Comparison of ENCODE assay signal across 21 cellular contexts in the genomic region with DNA sequence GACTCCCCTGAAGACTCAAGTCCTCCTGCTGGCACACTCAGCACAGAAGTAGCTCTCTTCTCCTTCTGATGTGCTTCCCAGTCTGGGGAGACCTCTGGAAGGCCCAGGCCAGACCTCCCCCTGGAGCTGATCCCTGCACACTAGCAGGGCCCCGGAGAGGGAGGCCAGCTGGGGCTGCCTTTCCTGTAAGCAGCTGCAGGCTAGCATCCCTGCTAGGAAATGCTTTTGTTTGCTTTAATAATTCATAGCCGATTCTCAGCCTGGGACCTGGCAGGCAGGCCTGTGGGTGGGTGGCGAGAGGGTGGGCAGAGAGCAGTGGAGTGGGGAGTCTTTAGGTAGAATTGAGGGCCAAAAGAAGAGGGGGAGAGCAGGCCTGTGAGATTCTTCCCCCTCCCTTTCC. TPM values are rescaled to one million over a fixed set of nuclear protein-coding genes. Genes with fewer than 3 reads are reported as not detected.
DNase-seq lines count a peak whose midpoint lies in the region; ATAC-seq and TF ChIP-seq lines count a peak whose summit lies in the region.
"Had no signal": no experiment of that assay in that cellular context is flagged by ENCODE, and none has a peak within 500 bp of the region (broad histone marks: within the 10 kb centered on the region; RNA-seq: fewer than 3 reads in every experiment).

No MANE protein-coding gene starts in this region.

- POLR2A ChIA-PET in activated CD4-positive, alpha-beta memory T cell treated with anti-CD3 and anti-CD28 coated beads, Interleukin-2, amount 10 ng/mL, durations not matched to agents 7 days and 5 days (lab: Charles Lee): no interaction called here
- POLR2A ChIA-PET in activated CD4-positive, alpha-beta memory T cell treated with anti-CD3 and anti-CD28 coated beads for 36 hours (lab: Charles Lee): no interaction called here
- POLR2A ChIA-PET in CD4-positive, alpha-beta T cell (lab: Charles Lee): no interaction called here

- no peak for ATAC-seq in CD4-positive, alpha-beta T cell (ENCODE audit: poor library complexity)
- ATAC-seq: HCT116, right lobe of liver, Right ventricle myocardium inferior, T-cell had no signal

- no peaks in the 10 kb centered on the region for H4K20me1 ChIP-seq in MM.1S (ENCODE audit: insufficient read depth, low read length)

- CTCF ChIA-PET in activated CD4-positive, alpha-beta memory T cell treated with anti-CD3 and anti-CD28 coated beads, Interleukin-2, amount 10 ng/mL, durations not matched to agents 7 days and 5 days (lab: Charles Lee): no interaction called here
- CTCF ChIA-PET in activated CD4-positive, alpha-beta memory T cell treated with anti-CD3 and anti-CD28 coated beads for 36 hours (lab: Charles Lee): interaction anchor here (1.0 kb wide), 1 partner anchor 10 kb away, joined by 3 read pairs; no protein-coding TSS in a partner anchor
- CTCF ChIA-PET in CD4-positive, alpha-beta T cell (lab: Charles Lee): no interaction called here

- no peak overlapping the region for H3K4me3 ChIP-seq in MM.1S (ENCODE audit: low read length)
- H3K4me3 ChIP-seq: right lobe of liver had no signal

- TF ChIP-seq CTCF in MM.1S (IDR thresholded peaks at IDR 0.05; ENCODE audit: low read length): no peak
- TF ChIP-seq CTCF in CD4-positive, alpha-beta T cell (IDR thresholded peaks at IDR 0.05): no peak

- intact Hi-C loops in activated CD4-positive, alpha-beta memory T cell treated with anti-CD3 and anti-CD28 coated beads for 36 hours (cut with micrococcal nuclease): no loop called here
- intact Hi-C loops in CD4-positive, alpha-beta T cell (cut with DNase I, micrococcal nuclease): no loop called here

- H3K9ac ChIP-seq in MM.1S (ENCODE audit: low read length): no peak overlapping the region

- no peaks in the 10 kb centered on the region for H3K79me2 ChIP-seq in MM.1S (ENCODE audit: low read length)

- H3F3A ChIP-seq in MM.1S (ENCODE audit: insufficient read depth, low read length): no peaks in the 10 kb centered on the region

- H3K4me3 Mint-ChIP-seq in activated CD4-positive, alpha-beta memory T cell treated with anti-CD3 and anti-CD28 coated beads, Interleukin-2, amount 10 ng/mL, durations not matched to agents 7 days and 5 days: no peak overlapping the region
- H3K4me3 Mint-ChIP-seq in activated CD4-positive, alpha-beta memory T cell treated with anti-CD3 and anti-CD28 coated beads for 36 hours: no peak overlapping the region
- no peak overlapping the region for H3K4me3 Mint-ChIP-seq in CD4-positive, alpha-beta T cell
- H3K4me3 Mint-ChIP-seq: activated CD4-positive, alpha-beta T cell treated with anti-CD3 and anti-CD28 coated beads, Interleukin-2, amount 10 ng/mL, durations not matched to agents 24 days and 14 days; T-cell had no signal

- H3K36me3 Mint-ChIP-seq in activated CD4-positive, alpha-beta memory T cell treated with anti-CD3 and anti-CD28 coated beads, Interleukin-2, amount 10 ng/mL, durations not matched to agents 7 days and 5 days (ENCODE audit: low read depth): no peaks in the 10 kb centered on the region
- H3K36me3 Mint-ChIP-seq in activated CD4-positive, alpha-beta memory T cell treated with anti-CD3 and anti-CD28 coated beads for 36 hours: no peaks in the 10 kb centered on the region
- no peaks in the 10 kb centered on the region for H3K36me3 Mint-ChIP-seq in CD4-positive, alpha-beta T cell (ENCODE audit: low read depth)
- H3K36me3 Mint-ChIP-seq: T-cell had no signal

- no peak overlapping the region for H3K27ac Mint-ChIP-seq in activated CD4-positive, alpha-beta memory T cell treated with anti-CD3 and anti-CD28 coated beads, Interleukin-2, amount 10 ng/mL, durations not matched to agents 7 days and 5 days
- H3K27ac Mint-ChIP-seq in activated CD4-positive, alpha-beta memory T cell treated with anti-CD3 and anti-CD28 coated beads for 36 hours: no peak overlapping the region
- H3K27ac Mint-ChIP-seq in CD4-positive, alpha-beta T cell: no peak overlapping the region
- H3K27ac Mint-ChIP-seq: activated CD4-positive, alpha-beta T cell treated with anti-CD3 and anti-CD28 coated beads, Interleukin-2, amount 10 ng/mL, durations not matched to agents 24 days and 14 days; T-cell had no signal

- no peaks in the 10 kb centered on the region for H3K9me2 ChIP-seq in MM.1S (replicated peaks; ENCODE audit: insufficient read depth, low read length)

- H3K27me3 ChIP-seq in MM.1S (replicated peaks; ENCODE audit: insufficient read depth, low read length): no peaks in the 10 kb centered on the region
- H3K27me3 ChIP-seq in CD4-positive, alpha-beta T cell (ENCODE audit: control insufficient read depth, insufficient read depth, low read length): peaks cover 26% of the 10 kb centered on the region

- H3K27me3 Mint-ChIP-seq in activated CD4-positive, alpha-beta memory T cell treated with anti-CD3 and anti-CD28 coated beads, Interleukin-2, amount 10 ng/mL, durations not matched to agents 7 days and 5 days: peaks cover 36% of the 10 kb centered on the region
- peaks cover 32% of the 10 kb centered on the region for H3K27me3 Mint-ChIP-seq in activated CD4-positive, alpha-beta memory T cell treated with anti-CD3 and anti-CD28 coated beads for 36 hours
- H3K27me3 Mint-ChIP-seq in CD4-positive, alpha-beta T cell: peaks cover 48% of the 10 kb centered on the region

- no peaks in the 10 kb centered on the region for H3K36me3 ChIP-seq in MM.1S (replicated peaks; ENCODE audit: insufficient read depth, low read length)
- H3K36me3 ChIP-seq: brain microvascular endothelial cell, right lobe of liver had no signal

- H3K9me3 ChIP-seq in MM.1S (replicated peaks; ENCODE audit: insufficient read depth, low read length): no peaks in the 10 kb centered on the region
- no peaks in the 10 kb centered on the region for H3K9me3 ChIP-seq in CD4-positive, alpha-beta T cell (ENCODE audit: control insufficient read depth, low read length)
- H3K9me3 ChIP-seq: right lobe of liver had no signal

- H3K4me2 ChIP-seq in MM.1S (ENCODE audit: low read depth, low read length): no peak overlapping the region

- no peaks in the 10 kb centered on the region for H3K9me3 Mint-ChIP-seq in activated CD4-positive, alpha-beta memory T cell treated with anti-CD3 and anti-CD28 coated beads, Interleukin-2, amount 10 ng/mL, durations not matched to agents 7 days and 5 days
- H3K9me3 Mint-ChIP-seq in activated CD4-positive, alpha-beta memory T cell treated with anti-CD3 and anti-CD28 coated beads for 36 hours: no peaks in the 10 kb centered on the region
- H3K9me3 Mint-ChIP-seq in CD4-positive, alpha-beta T cell: no peaks in the 10 kb centered on the region
- H3K9me3 Mint-ChIP-seq: activated CD4-positive, alpha-beta T cell treated with anti-CD3 and anti-CD28 coated beads, Interleukin-2, amount 10 ng/mL, durations not matched to agents 24 days and 14 days; T-cell had no signal

- DNase-seq in activated CD4-positive, alpha-beta memory T cell treated with anti-CD3 and anti-CD28 coated beads, Interleukin-2, amount 10 ng/mL, durations not matched to agents 7 days and 5 days: peak; percentile 9
- DNase-seq in activated CD4-positive, alpha-beta memory T cell treated with anti-CD3 and anti-CD28 coated beads for 36 hours: no peak
- DNase-seq in SHP77 treated with DMSO at 0.1 percent for 48 hours (lab: John Stamatoyannopoulos, UW) (peak; percentile 65), left kidney (ENCODE audit: low read depth, low spot score) (peak; percentile 36), ureter (ENCODE audit: low spot score) (peak; percentile 26), MM.1S (no peak)
- no peak for DNase-seq in activated CD4-positive, alpha-beta T cell treated with anti-CD3 and anti-CD28 coated beads for 4 hours
- DNase-seq in CD4-positive, alpha-beta T cell: no peak
- DNase-seq: activated CD4-positive, alpha-beta T cell treated with anti-CD3 and anti-CD28 coated beads, Interleukin-2, amount 10 ng/mL, durations not matched to agents 24 days and 14 days; activated gamma-delta T cell treated with Interleukin-2 at 50 U/mL for 16 hours; activated T-cell treated with anti-CD3 and anti-CD28 coated beads for 4 hours; brain microvascular endothelial cell; cortex of kidney; KBM-7; mesendoderm; NCI-H187; right lobe of liver; substantia nigra; T-cell had no signal

- H3K27ac ChIP-seq in MM.1S (ENCODE audit: low read length): no peak overlapping the region
- no peak overlapping the region for H3K27ac ChIP-seq in CD4-positive, alpha-beta T cell (ENCODE audit: low read depth, low read length)
- H3K27ac ChIP-seq: brain microvascular endothelial cell, right lobe of liver had no signal

- H2AFZ ChIP-seq in MM.1S (ENCODE audit: low read length): no peak overlapping the region

- no peaks in the 10 kb centered on the region for H3K4me1 ChIP-seq in MM.1S (ENCODE audit: low read length)
- H3K4me1 ChIP-seq: right lobe of liver had no signal

- H3K4me1 Mint-ChIP-seq in activated CD4-positive, alpha-beta memory T cell treated with anti-CD3 and anti-CD28 coated beads, Interleukin-2, amount 10 ng/mL, durations not matched to agents 7 days and 5 days: no peaks in the 10 kb centered on the region
- no peaks in the 10 kb centered on the region for H3K4me1 Mint-ChIP-seq in activated CD4-positive, alpha-beta memory T cell treated with anti-CD3 and anti-CD28 coated beads for 36 hours (ENCODE audit: low read depth)
- peaks cover 4% of the 10 kb centered on the region for H3K4me1 Mint-ChIP-seq in CD4-positive, alpha-beta T cell (ENCODE audit: low read depth)

RNA-seq across cellular contexts. Expression of gene EBF4, which starts 5.2 kb away (rescaled TPM):
- total RNA-seq in activated CD4-positive, alpha-beta memory T cell treated with anti-CD3 and anti-CD28 coated beads, Interleukin-2, amount 10 ng/mL, durations not matched to agents 7 days and 5 days: 1 to 10 TPM; 2.7 to 2.9 TPM
- total RNA-seq in activated CD4-positive, alpha-beta memory T cell treated with anti-CD3 and anti-CD28 coated beads for 36 hours: 1 to 10 TPM; 5.9 to 6.6 TPM
- total RNA-seq in ureter: 30.3 TPM
- 1 to 10 TPM; 4.2 to 5.1 TPM for total RNA-seq in CD4-positive, alpha-beta T cell

RNA-seq across cellular contexts. Expression of gene IDH3B, which starts 33.8 kb away (rescaled TPM):
- 10 to 100 TPM; 78.8 to 82.2 TPM for total RNA-seq in activated CD4-positive, alpha-beta memory T cell treated with anti-CD3 and anti-CD28 coated beads, Interleukin-2, amount 10 ng/mL, durations not matched to agents 7 days and 5 days
- total RNA-seq in activated CD4-positive, alpha-beta memory T cell treated with anti-CD3 and anti-CD28 coated beads for 36 hours: 10 to 100 TPM; 95.6 to 99.1 TPM
- total RNA-seq in ureter: 79.8 TPM
- total RNA-seq in CD4-positive, alpha-beta T cell: 100 to 1,000 TPM; 171 to 181 TPM

RNA-seq across cellular contexts. Expression of gene NOP56, which starts 45.3 kb away (rescaled TPM):
- total RNA-seq in activated CD4-positive, alpha-beta memory T cell treated with anti-CD3 and anti-CD28 coated beads, Interleukin-2, amount 10 ng/mL, durations not matched to agents 7 days and 5 days: 100 to 1,000 TPM; 285 to 302 TPM
- 100 to 1,000 TPM; 402 to 408 TPM for total RNA-seq in activated CD4-positive, alpha-beta memory T cell treated with anti-CD3 and anti-CD28 coated beads for 36 hours
- total RNA-seq in ureter: 179 TPM
- 100 to 1,000 TPM; 261 to 262 TPM for total RNA-seq in CD4-positive, alpha-beta T cell

Comparison
In these comparisons a context has a peak if more than half of its experiments do, and no peak if none do; other contexts are left out.
1. DNase-seq: peak in activated CD4-positive, alpha-beta memory T cell treated with anti-CD3 and anti-CD28 coated beads, Interleukin-2, amount 10 ng/mL, durations not matched to agents 7 days and 5 days (single experiment), SHP77 treated with DMSO at 0.1 percent for 48 hours (single experiment), left kidney (single experiment) and ureter (single experiment); none in activated CD4-positive, alpha-beta memory T cell treated with anti-CD3 and anti-CD28 coated beads for 36 hours (single experiment), activated CD4-positive, alpha-beta T cell treated with anti-CD3 and anti-CD28 coated beads for 4 hours (0 of 2), MM.1S (single experiment) and CD4-positive, alpha-beta T cell (0 of 10).